Comparison of ENCODE assay signal across 10 cellular contexts in the genomic region with DNA sequence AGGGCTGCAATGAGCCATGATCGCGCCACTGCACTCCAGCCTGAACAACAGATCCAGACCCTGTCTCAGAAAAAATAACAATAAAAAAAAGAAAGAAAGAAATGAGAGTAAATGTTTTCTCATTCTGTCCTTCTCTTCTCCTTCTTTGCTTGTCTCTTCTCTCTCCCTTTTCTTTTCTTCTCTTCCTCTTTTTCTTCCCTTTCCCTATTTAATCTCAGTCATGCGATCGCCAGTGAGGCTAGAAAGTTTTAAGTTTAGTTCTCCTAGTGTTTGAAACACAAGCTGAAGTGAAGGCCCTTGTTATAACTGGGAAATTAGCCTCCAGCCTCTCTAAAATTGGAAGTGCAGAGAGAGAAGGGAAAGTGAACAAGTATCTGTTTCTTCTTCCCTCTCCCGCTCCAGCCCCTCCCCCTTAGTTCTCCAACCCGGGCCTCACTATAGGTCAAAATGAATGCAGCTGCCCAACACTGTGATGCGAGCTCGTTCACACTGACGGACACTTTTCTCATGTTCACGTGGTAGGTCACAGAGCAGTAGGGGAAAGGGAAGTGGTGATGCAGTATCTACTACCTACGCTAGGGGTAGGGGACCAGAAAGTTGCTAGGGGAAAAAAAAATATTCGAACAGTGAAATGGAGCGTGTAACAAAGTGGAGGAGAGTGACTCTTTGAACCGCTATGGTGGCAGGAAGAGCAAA. TPM values are rescaled to one million over a fixed set of nuclear protein-coding genes. Genes with fewer than 3 reads are reported as not detected.
A peak's percentile ranks its signal among the peaks of the same experiment; 100 is the strongest.
DNase-seq lines count a peak whose midpoint lies in the region; ATAC-seq, FAIRE-seq and TF ChIP-seq lines count a peak whose summit lies in the region.
"Had no signal": no experiment of that assay in that cellular context is flagged by ENCODE, and none has a peak within 500 bp of the region (broad histone marks: within the 10 kb centered on the region; RNA-seq: fewer than 3 reads in every experiment).

No MANE protein-coding gene starts in this region.

- TF ChIP-seq CTCF in astrocyte (IDR thresholded peaks at IDR 0.05; ENCODE audit: insufficient read depth, low read depth, low read length) (peak; percentile 21), HepG2 (CRISPR knock-in tag; IDR thresholded peaks at IDR 0.05) (peak; percentile 46), testis (IDR thresholded peaks at IDR 0.05) (no peak)

- intact Hi-C loops in HepG2 (cut with micrococcal nuclease; ENCODE audit: unreplicated experiment) (no loop called here), testis (cut with DNase I; ENCODE audit: low total_unique reads) (no loop called here)

- no peak overlapping the region for H3K9ac ChIP-seq in astrocyte (ENCODE audit: low read length)
- H3K9ac ChIP-seq in HepG2 (ENCODE audit: insufficient read depth, low read depth, low read length), result peak overlapping the region; percentile 26; the same call in 1 of the 2 replicates

- H3K36me3 ChIP-seq in SJCRH30, result no peaks in the 10 kb centered on the region
- no peaks in the 10 kb centered on the region for H3K36me3 ChIP-seq in astrocyte (ENCODE audit: insufficient read depth, low read length)
- no peaks in the 10 kb centered on the region for H3K36me3 ChIP-seq in HepG2 (replicated peaks in 1 of 2; ENCODE audit: control insufficient read depth in 1 of 2, insufficient read depth in 2 of 2, low read length in 2 of 2)
- no peaks in the 10 kb centered on the region for H3K36me3 ChIP-seq in testis (ENCODE audit: low read depth, missing control alignments)

- H3K79me2 ChIP-seq in astrocyte (ENCODE audit: insufficient read depth, low read length) (no peaks in the 10 kb centered on the region), HepG2 (ENCODE audit: insufficient read depth, low read length) (no peaks in the 10 kb centered on the region)

- 21% methylated on average over 14 of the region's 14 CpGs for WGBS in HepG2 (ENCODE audit: low lambda C conversion rate)
- WGBS in testis, 2 donors, result 45 to 52% methylated on average over 14 of the region's 14 CpGs

- TF ChIP-seq POLR2A in HepG2 (IDR thresholded peaks at IDR 0.05; ENCODE audit: insufficient read depth in 1 of 2, low read depth in 2 of 2, low read length in 2 of 2), result no peak
- TF ChIP-seq POLR2A in testis (IDR thresholded peaks at IDR 0.05), result no peak

- no peaks in the 10 kb centered on the region for H3K27me3 Mint-ChIP-seq in astrocyte (ENCODE audit: low read depth, unreplicated experiment)

- H2AFZ ChIP-seq in astrocyte (ENCODE audit: low read depth, low read length), result peak overlapping the region; percentile 64
- peak overlapping the region; percentile 80 for H2AFZ ChIP-seq in HepG2 (ENCODE audit: low read length)

- TF ChIP-seq EP300 in HepG2 (IDR thresholded peaks at IDR 0.05; ENCODE audit: low read depth in 2 of 2, low read length in 2 of 2) (0 out of 4 replicates have a peak, but pooled peaks of 1 of the 2 experiments have one; percentile 17), HepG2 (CRISPR knock-in tag; IDR thresholded peaks at IDR 0.05; ENCODE audit: borderline replicate concordance) (no peak)

- BruUV-seq in HepG2 (replicated peaks; lab: Mats Ljungman, UMichigan), result no TSS peak

- in situ Hi-C loops in HepG2 (cut with HindIII; ENCODE audit: extremely low pct_ligation_motif_present, low pct_unique_long_range_greater_than_20kb), result no loop called here

- H3K27ac ChIP-seq in SJCRH30 (peak overlapping the region; percentile 10; the same call in 1 of the 2 replicates), astrocyte (ENCODE audit: low read depth, low read length) (no peak overlapping the region), HepG2 (ENCODE audit: extremely low read length, insufficient read depth, low read length) (no peak overlapping the region), testis (no peak overlapping the region)

- H3K4me2 ChIP-seq in astrocyte (ENCODE audit: low read length) (peak overlapping the region; percentile 67), HepG2 (ENCODE audit: low read depth, low read length) (peak overlapping the region; percentile 75)

- H3K36me3 Mint-ChIP-seq in astrocyte (ENCODE audit: low read depth, unreplicated experiment), result peaks cover 2% of the 10 kb centered on the region

- peaks cover 23% of the 10 kb centered on the region for H3K4me1 Mint-ChIP-seq in astrocyte (ENCODE audit: low read depth, unreplicated experiment)

- H3K4me1 ChIP-seq in SJCRH30 (peaks cover 15% of the 10 kb centered on the region), astrocyte (ENCODE audit: insufficient read depth, low read length) (no peaks in the 10 kb centered on the region), HepG2 (ENCODE audit: insufficient read depth, low read length) (peaks cover 19% of the 10 kb centered on the region), testis (no peaks in the 10 kb centered on the region)

- H3K27me3 ChIP-seq in SJCRH30, result no peaks in the 10 kb centered on the region
- no peaks in the 10 kb centered on the region for H3K27me3 ChIP-seq in astrocyte (ENCODE audit: insufficient read depth, low read length)
- H3K27me3 ChIP-seq in HepG2 (ENCODE audit: control insufficient read depth in 1 of 2, insufficient read depth in 2 of 2, low read length in 2 of 2), result peaks cover 0 to 2% of the 10 kb centered on the region in 2 experiments; a peak in 2 of 5 replicates
- H3K27me3 ChIP-seq in testis, result no peaks in the 10 kb centered on the region
- H3K27me3 ChIP-seq: dorsolateral prefrontal cortex had no signal

- H3K4me3 Mint-ChIP-seq in astrocyte (ENCODE audit: unreplicated experiment), result peak overlapping the region; percentile 25

- FAIRE-seq in astrocyte (lab: Jason Lieb, UNC) (no peak), HepG2 (lab: Jason Lieb, UNC) (peak; percentile 90)

- no peaks in the 10 kb centered on the region for H3K9me3 Mint-ChIP-seq in astrocyte (ENCODE audit: unreplicated experiment)

- CTCF ChIA-PET in HepG2 (lab: Yijun Ruan, JAX; ENCODE audit: low intra/inter-chr PET ratio, low total read pairs), result no interaction called here

- H3K27ac Mint-ChIP-seq in astrocyte (ENCODE audit: unreplicated experiment), result peak overlapping the region; percentile 55

- POLR2A ChIA-PET in HepG2 (lab: Yijun Ruan, JAX), result interaction anchor here (1.2 kb wide), 1 partner anchor 25 kb away, joined by 4 read pairs; no protein-coding TSS in a partner anchor

- H3K9me3 ChIP-seq in SJCRH30 (replicated peaks) (0 out of 2 replicates have a peak, but pooled peaks cover 3% of the 10 kb centered on the region), astrocyte (ENCODE audit: insufficient read depth, low read depth, low read length) (no peaks in the 10 kb centered on the region), HepG2 (ENCODE audit: low read length) (no peaks in the 10 kb centered on the region), testis (no peaks in the 10 kb centered on the region)
- H3K9me3 ChIP-seq: Caco-2 had no signal

- TF ChIP-seq RAD21 in HepG2 (CRISPR knock-in tag; IDR thresholded peaks at IDR 0.05), result no peak

- peak; percentile 99 for ATAC-seq in GM19043 (IDR thresholded peaks at IDR 0.05; ENCODE audit: low read depth, unreplicated experiment)
- peak; percentile 99 for ATAC-seq in HG03103 (IDR thresholded peaks at IDR 0.05; ENCODE audit: low read depth, unreplicated experiment)
- ATAC-seq in HepG2, result peak; percentile 100

- H3K4me3 ChIP-seq in SJCRH30, result peak overlapping the region; percentile 31
- no peak overlapping the region for H3K4me3 ChIP-seq in astrocyte (ENCODE audit: insufficient read depth, low read depth, low read length)
- H3K4me3 ChIP-seq in HepG2 (replicated peaks in 1 of 3; ENCODE audit: insufficient read depth in 1 of 3, low read depth in 2 of 3, low read length in 3 of 3), result peak overlapping the region in 2 of 3 experiments; percentile 8 to 35; a peak in 5 of 6 replicates
- H3K4me3 ChIP-seq in testis, result no peak overlapping the region

- H4K20me1 ChIP-seq in astrocyte (ENCODE audit: insufficient read depth, low read length), result no peaks in the 10 kb centered on the region
- H4K20me1 ChIP-seq in HepG2 (ENCODE audit: insufficient read depth, low read length), result no peaks in the 10 kb centered on the region

- DNase-seq in AML-193 (lab: John Stamatoyannopoulos, UW) (peak; percentile 99), SJCRH30 (peak; percentile 56 to 64), astrocyte (ENCODE audit: low read depth) (no peak), HepG2 (ENCODE audit: low spot score) (peak; percentile 76), testis (peak; percentile 46), NCI-H2171 treated with DMSO at 0.1 percent for 48 hours (lab: John Stamatoyannopoulos, UW) (no peak)

TF ChIP-seq in HepG2, 621 proteins besides CTCF, POLR2A, EP300 and RAD21 (continues in another document):
- TF ChIP-seq ZNF644 (CRISPR knock-in tag; IDR thresholded peaks at IDR 0.05; ENCODE audit: low read depth) (peak; percentile 57), RXRB (CRISPR knock-in tag; IDR thresholded peaks at IDR 0.05; ENCODE audit: borderline replicate concordance) (peak; percentile 95), SOX5 (CRISPR knock-in tag; IDR thresholded peaks at IDR 0.05; ENCODE audit: borderline replicate concordance) (no peak)

RNA-seq across cellular contexts. Expression of a gene that starts 23.4 kb away (rescaled TPM):
- total RNA-seq in SJCRH30 (2014; rRNA removed; shearing (Covaris generic)), result 37.1 and 44.5 TPM in 2 replicates
- 99.4 and 116 TPM in 2 replicates for total RNA-seq in astrocyte
- total RNA-seq in HepG2 (2016; rRNA removed; fragmentation: Illumina TruSeq; extraction: Trizol), result 8.2 and 11.5 TPM in 2 replicates
- 0.79 and 0.81 TPM in 2 replicates for total RNA-seq in HepG2 (2016; cell fraction: cytosol; rRNA removed; fragmentation: Illumina TruSeq; extraction: Trizol; ENCODE audit: low read depth)
- total RNA-seq in HepG2 (2016; cell fraction: insoluble cytoplasmic fraction; rRNA removed; fragmentation: Illumina TruSeq; extraction: Trizol), result 7.1 and 9.7 TPM in 2 replicates
- total RNA-seq in HepG2 (2016; cell fraction: membrane; rRNA removed; fragmentation: Illumina TruSeq; extraction: Trizol), result 3.6 TPM in 2 replicates
- total RNA-seq in HepG2 (2016; cell fraction: nucleus; rRNA removed; fragmentation: Illumina TruSeq; extraction: Trizol), result 16.7 and 18.7 TPM in 2 replicates
- polyA plus RNA-seq in HepG2 (2011; rRNA removed), result 4.6 and 5.5 TPM in 2 replicates
- 1.6 and 2.1 TPM in 2 replicates for polyA plus RNA-seq in HepG2 (2011; cell fraction: cytosol; rRNA removed)
- polyA plus RNA-seq in HepG2 (2011; cell fraction: nucleus; rRNA removed), result 4.8 and 5.0 TPM in 2 replicates
- 9.0 and 10.8 TPM in 2 replicates for polyA plus RNA-seq in HepG2 (2012)
- polyA plus RNA-seq in HepG2 (2016; cell fraction: cytosol; fragmentation: Illumina TruSeq; extraction: Trizol; ENCODE audit: low read depth), result 0.38 and 0.61 TPM in 2 replicates
- 11.1 and 16.7 TPM in 2 replicates for polyA plus RNA-seq in HepG2 (2016; cell fraction: insoluble cytoplasmic fraction; fragmentation: Illumina TruSeq; extraction: Trizol; ENCODE audit: low read depth)
- 2.5 and 3.1 TPM in 2 replicates for polyA plus RNA-seq in HepG2 (2016; cell fraction: membrane; fragmentation: Illumina TruSeq; extraction: Trizol; ENCODE audit: low read depth)
- polyA plus RNA-seq in HepG2 (2016; cell fraction: nucleus; fragmentation: Illumina TruSeq; extraction: Trizol; ENCODE audit: insufficient read depth, low read depth), result 24.7 and 29.1 TPM in 2 replicates
- polyA minus RNA-seq in HepG2 (2011; rRNA and poly(A)+ RNA removed; ENCODE audit: low replicate concordance), result 5.0 and 13.7 TPM in 2 replicates
- polyA minus RNA-seq in HepG2 (2011; cell fraction: cytosol; rRNA and poly(A)+ RNA removed), result 10.4 and 11.1 TPM in 2 replicates
- polyA minus RNA-seq in HepG2 (2011; cell fraction: nucleus; rRNA and poly(A)+ RNA removed), result 44.8 and 57.3 TPM in 2 replicates
- 10 to 100 TPM; 37.7 to 43.7 TPM for total RNA-seq in testis
- 47.0 TPM for polyA plus RNA-seq in testis (ENCODE audit: insufficient read depth, low read depth, low replicate concordance)

Comparison
In these comparisons a context has a peak if more than half of its experiments do, and no peak if none do; other contexts are left out.
1. DNase-seq: peak in AML-193 (2 of 2), SJCRH30 (2 of 2), HepG2 (single experiment) and testis (single experiment); none in astrocyte (single experiment) and NCI-H2171 treated with DMSO at 0.1 percent for 48 hours (single experiment).
2. H3K4me3 ChIP-seq: peak in SJCRH30 (single experiment) and HepG2 (2 of 3); none in astrocyte (single experiment) and testis (0 of 2).
3. CTCF ChIP-seq: peak in astrocyte (single experiment) and HepG2 (single experiment); none in testis (0 of 3).
4. Peak in every context shown above with its lines, with median percentiles within 50 percentile points of each other: ATAC-seq.